Comparison of ENCODE assay signal across 8 cellular contexts in the genomic region with DNA sequence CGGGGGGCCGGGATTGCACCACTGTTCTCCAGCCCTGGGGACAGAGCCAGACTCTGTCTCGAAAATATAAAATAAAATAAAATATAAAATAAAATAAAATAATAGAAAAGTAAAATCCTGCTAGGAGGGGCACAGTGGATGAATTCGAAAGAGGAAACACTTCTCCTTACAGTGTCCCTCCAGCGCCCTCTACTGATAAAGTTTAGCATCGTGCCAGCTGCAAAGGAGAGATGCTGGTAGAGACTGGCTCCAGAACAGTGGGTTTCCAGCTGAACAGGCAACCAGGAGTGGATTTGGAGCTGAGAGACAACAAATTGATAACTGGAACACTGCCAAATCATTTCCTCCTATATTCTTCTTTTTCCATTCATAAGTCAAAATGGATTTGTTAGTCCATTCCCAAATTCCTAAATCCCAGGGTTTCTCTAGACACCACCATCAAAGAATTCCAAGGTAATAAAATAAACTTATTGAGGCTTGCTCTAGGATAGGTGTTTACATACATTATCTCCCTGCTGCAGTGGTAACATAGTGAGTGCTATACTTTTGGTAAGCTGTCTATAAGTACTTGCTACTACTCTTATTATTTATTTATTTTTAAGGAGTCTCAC. TPM values are rescaled to one million over a fixed set of nuclear protein-coding genes. Genes with fewer than 3 reads are reported as not detected.
DNase-seq lines count a peak whose midpoint lies in the region; TF ChIP-seq lines count a peak whose summit lies in the region.

No MANE protein-coding gene starts in this region.

- no peak overlapping the region for H2AFZ ChIP-seq in SK-N-SH (ENCODE audit: low read depth)

- DNase-seq in DMS53 treated with DMSO at 0.1 percent for 48 hours (lab: John Stamatoyannopoulos, UW; ENCODE audit: unreplicated experiment): peak; percentile 46
- peak; percentile 69 for DNase-seq in H4 (ENCODE audit: low spot score)
- DNase-seq in NAMALWA (ENCODE audit: low spot score): peak; percentile 91
- DNase-seq in SK-N-SH: peak; percentile 61
- DNase-seq in activated naive CD4-positive, alpha-beta T cell treated with anti-CD3 and anti-CD28 coated beads for 36 hours: peak; percentile 89
- DNase-seq in glutamatergic neuron: peak; percentile 88
- DNase-seq in pulmonary artery endothelial cell (ENCODE audit: low read depth, low spot score): peak; percentile 26
- DNase-seq in cortex of kidney (lab: John Stamatoyannopoulos, UW): no peak

- no peaks in the 10 kb centered on the region for H3K36me3 ChIP-seq in SK-N-SH (replicated peaks in 1 of 2; ENCODE audit: control insufficient read depth in 1 of 2, insufficient read depth in 2 of 2, low read length in 1 of 2)

- TF ChIP-seq EP300 in SK-N-SH (IDR thresholded peaks at IDR 0.05; ENCODE audit: borderline replicate concordance in 1 of 2, low read depth in 1 of 2, low read length in 1 of 2): no peak

- no peaks in the 10 kb centered on the region for H4K20me1 ChIP-seq in SK-N-SH (ENCODE audit: insufficient read depth)

- peak overlapping the region in 1 of 2 experiments; percentile 6; a peak in 1 of 4 replicates for H3K4me3 ChIP-seq in SK-N-SH (ENCODE audit: low read depth in 2 of 2, low read length in 1 of 2)

- no peak overlapping the region for H3K4me3 Mint-ChIP-seq in activated naive CD4-positive, alpha-beta T cell treated with anti-CD3 and anti-CD28 coated beads for 36 hours
- no peak overlapping the region for H3K4me3 Mint-ChIP-seq in glutamatergic neuron (ENCODE audit: unreplicated experiment)

- CTCF ChIA-PET in SK-N-SH (lab: Yijun Ruan, JAX): interaction anchor here (0.6 to 19.3 kb wide), 40 partner anchors 10 to 1098 kb away, joined by 3 to 484 read pairs (median 4); a partner anchor contains a TSS
- CTCF ChIA-PET in activated naive CD4-positive, alpha-beta T cell treated with anti-CD3 and anti-CD28 coated beads for 36 hours (lab: Charles Lee): interaction anchor here (0.6 to 6.0 kb wide), 25 partner anchors 9 to 941 kb away, joined by 3 to 205 read pairs (median 4); no protein-coding TSS in a partner anchor

- POLR2A ChIA-PET in SK-N-SH (lab: Yijun Ruan, JAX): no interaction called here

- intact Hi-C loops in activated naive CD4-positive, alpha-beta T cell treated with anti-CD3 and anti-CD28 coated beads for 36 hours (cut with micrococcal nuclease): no loop called here

- H3K9me2 ChIP-seq in SK-N-SH: no peaks in the 10 kb centered on the region

- peaks cover 12% of the 10 kb centered on the region for H3K27me3 Mint-ChIP-seq in activated naive CD4-positive, alpha-beta T cell treated with anti-CD3 and anti-CD28 coated beads for 36 hours (ENCODE audit: low read depth)
- H3K27me3 Mint-ChIP-seq in glutamatergic neuron (ENCODE audit: unreplicated experiment): peaks cover 3% of the 10 kb centered on the region

- H3K9ac ChIP-seq in SK-N-SH: no peak overlapping the region

- H3K27me3 ChIP-seq in SK-N-SH (ENCODE audit: insufficient read depth): peaks cover 4% of the 10 kb centered on the region

- no peaks in the 10 kb centered on the region for H3K9me3 Mint-ChIP-seq in activated naive CD4-positive, alpha-beta T cell treated with anti-CD3 and anti-CD28 coated beads for 36 hours
- no peaks in the 10 kb centered on the region for H3K9me3 Mint-ChIP-seq in glutamatergic neuron (ENCODE audit: unreplicated experiment)

- 3% methylated on average over 6 of the region's 6 CpGs for WGBS in SK-N-SH (ENCODE audit: low lambda C conversion rate)

- H3K27ac Mint-ChIP-seq in activated naive CD4-positive, alpha-beta T cell treated with anti-CD3 and anti-CD28 coated beads for 36 hours: no peak overlapping the region
- H3K27ac Mint-ChIP-seq in glutamatergic neuron (ENCODE audit: unreplicated experiment): no peak overlapping the region

- no peak overlapping the region for H3K27ac ChIP-seq in SK-N-SH (ENCODE audit: low read depth in 2 of 2, low read length in 1 of 2)

- no peaks in the 10 kb centered on the region for H3K36me3 Mint-ChIP-seq in activated naive CD4-positive, alpha-beta T cell treated with anti-CD3 and anti-CD28 coated beads for 36 hours (ENCODE audit: low read depth)
- H3K36me3 Mint-ChIP-seq in glutamatergic neuron (ENCODE audit: unreplicated experiment): no peaks in the 10 kb centered on the region

- H3K79me2 ChIP-seq in SK-N-SH (ENCODE audit: insufficient read depth): no peaks in the 10 kb centered on the region

- no peaks in the 10 kb centered on the region for H3F3A ChIP-seq in SK-N-SH (replicated peaks; ENCODE audit: insufficient read depth)

- no peaks in the 10 kb centered on the region for H3K9me3 ChIP-seq in SK-N-SH

- TF ChIP-seq CTCF in SK-N-SH (IDR thresholded peaks at IDR 0.05) (peak; percentile 74), glutamatergic neuron (IDR thresholded peaks at IDR 0.05; ENCODE audit: partially characterized antibody, unreplicated experiment) (peak; percentile 74)

- no peak overlapping the region for H3K4me2 ChIP-seq in SK-N-SH

- H3K4me1 Mint-ChIP-seq in activated naive CD4-positive, alpha-beta T cell treated with anti-CD3 and anti-CD28 coated beads for 36 hours (ENCODE audit: low read depth): peaks cover 4% of the 10 kb centered on the region
- peaks cover 8% of the 10 kb centered on the region for H3K4me1 Mint-ChIP-seq in glutamatergic neuron (ENCODE audit: low read depth, unreplicated experiment)

- TF ChIP-seq RAD21 in SK-N-SH (IDR thresholded peaks at IDR 0.05; ENCODE audit: low read length): peak; percentile 71

- peaks cover 0 to 2% of the 10 kb centered on the region in 2 experiments; a peak in 1 of 4 replicates for H3K4me1 ChIP-seq in SK-N-SH (ENCODE audit: control insufficient read depth in 1 of 2, insufficient read depth in 2 of 2, low read depth in 1 of 2, low read length in 1 of 2)

TF ChIP-seq in SK-N-SH, 30 proteins besides CTCF, POLR2A, EP300 and RAD21:
- 0 out of 2 replicates have a peak, but pooled peaks have one; percentile 21 for TF ChIP-seq SMC3 (IDR thresholded peaks at IDR 0.05; ENCODE audit: low read depth, low read length)
- no peak for TF ChIP-seq FOXJ3 (CRISPR knock-in tag; IDR thresholded peaks at IDR 0.05)
- no peak for TF ChIP-seq GATA2 (CRISPR knock-in tag; IDR thresholded peaks at IDR 0.05)

RNA-seq across cellular contexts. Expression of a gene that starts 31.7 kb away (rescaled TPM):
- 32.3 and 52.0 TPM in 2 replicates for total RNA-seq in H4 (2014; rRNA removed; shearing (Covaris generic))
- polyA plus RNA-seq in SK-N-SH (2012; rRNA removed): 16.3 and 22.4 TPM in 2 replicates
- polyA plus RNA-seq in SK-N-SH (2012; cell fraction: cytosol; rRNA removed): 26.6 and 37.5 TPM in 2 replicates
- polyA plus RNA-seq in SK-N-SH (2012; cell fraction: nucleus; rRNA removed): 7.1 and 15.6 TPM in 2 replicates
- 10 to 100 TPM; 27.0 to 27.6 TPM for total RNA-seq in activated naive CD4-positive, alpha-beta T cell treated with anti-CD3 and anti-CD28 coated beads for 36 hours
- total RNA-seq in glutamatergic neuron (ENCODE audit: unreplicated experiment) (156 TPM), pulmonary artery endothelial cell (18.9 and 38.6 TPM in 2 replicates)

RNA-seq across cellular contexts. Expression of a gene that starts 32.4 kb away (rescaled TPM):
- total RNA-seq in H4 (2014; rRNA removed; shearing (Covaris generic)): not detected in 2 replicates
- not detected in 2 replicates for polyA plus RNA-seq in SK-N-SH (2012; rRNA removed)
- polyA plus RNA-seq in SK-N-SH (2012; cell fraction: cytosol; rRNA removed): not detected in 2 replicates
- polyA plus RNA-seq in SK-N-SH (2012; cell fraction: nucleus; rRNA removed): not detected in 2 replicates
- total RNA-seq in activated naive CD4-positive, alpha-beta T cell treated with anti-CD3 and anti-CD28 coated beads for 36 hours: not detected
- not detected for total RNA-seq in glutamatergic neuron (ENCODE audit: unreplicated experiment)
- total RNA-seq in pulmonary artery endothelial cell: not detected in 2 replicates
